18 cellular contexts compared by ENCODE assay signal in genomic region chr9:24218656-24219055, GRCh38.
DNase-seq lines count a peak whose midpoint lies in the region; TF ChIP-seq lines count a peak whose summit lies in the region.
"Had no signal": no experiment of that assay in that cellular context is flagged by ENCODE, and none has a peak within 500 bp of the region (broad histone marks: within the 10 kb centered on the region; RNA-seq: fewer than 3 reads in every experiment).

No MANE protein-coding gene starts in this region.

- H3K23ac ChIP-seq in mesendoderm (ENCODE audit: low read length): no peak overlapping the region

- no peaks in the 10 kb centered on the region for H3K36me3 ChIP-seq in mesendoderm (ENCODE audit: control insufficient read depth, insufficient read depth, low read length)
- H3K36me3 ChIP-seq: SJCRH30 had no signal

- no peak overlapping the region for H4K5ac ChIP-seq in mesendoderm (ENCODE audit: low read length)

- H3K27ac ChIP-seq in mesendoderm (ENCODE audit: low read depth, low read length): no peak overlapping the region
- H3K27ac ChIP-seq: SJCRH30 had no signal

- H3K36me3 Mint-ChIP-seq in HFFc6 (ENCODE audit: low read depth): no peaks in the 10 kb centered on the region
- H3K36me3 Mint-ChIP-seq: IgD-negative memory B cell had no signal

- H2BK15ac ChIP-seq in mesendoderm (replicated peaks; ENCODE audit: low read depth): no peak overlapping the region

- no peak overlapping the region for H3K27ac Mint-ChIP-seq in HFFc6
- H3K27ac Mint-ChIP-seq: IgD-negative memory B cell had no signal

- H3K27me3 Mint-ChIP-seq in HFFc6 (ENCODE audit: insufficient read depth): peaks cover 2% of the 10 kb centered on the region; the same call in 1 of the 2 replicates
- H3K27me3 Mint-ChIP-seq: IgD-negative memory B cell had no signal

- no peak overlapping the region for H3K18ac ChIP-seq in mesendoderm (ENCODE audit: low read length)

- H3K9ac ChIP-seq in mesendoderm (ENCODE audit: low read length): no peak overlapping the region

- H2BK5ac ChIP-seq in mesendoderm (ENCODE audit: low read length): no peak overlapping the region

- H3K4me1 Mint-ChIP-seq in HFFc6 (ENCODE audit: low read depth): no peaks in the 10 kb centered on the region
- H3K4me1 Mint-ChIP-seq: IgD-negative memory B cell had no signal

- no peaks in the 10 kb centered on the region for H3K79me1 ChIP-seq in mesendoderm (ENCODE audit: low read length)

- no peak overlapping the region for H3K4me3 Mint-ChIP-seq in HFFc6
- H3K4me3 Mint-ChIP-seq: IgD-negative memory B cell had no signal

- no peak overlapping the region for H3K56ac ChIP-seq in mesendoderm (ENCODE audit: low read length)

- peaks cover 14% of the 10 kb centered on the region for H3K9me3 Mint-ChIP-seq in HFFc6

- H3K4me3 ChIP-seq in astrocyte of the cerebellum (ENCODE audit: low read depth, low read length) (no peak overlapping the region), mesendoderm (ENCODE audit: low read length) (no peak overlapping the region)
- H3K4me3 ChIP-seq: SJCRH30 had no signal

- H3K79me2 ChIP-seq in mesendoderm (ENCODE audit: control insufficient read depth, insufficient read depth, low read length): no peaks in the 10 kb centered on the region

- DNase-seq in HPDE6-E6E7 (ENCODE audit: extremely low spot score) (peak; percentile 43), NCI-H69 (lab: John Stamatoyannopoulos, UW) (peak; percentile 13), astrocyte of the cerebellum (ENCODE audit: low read depth) (peak; percentile 49), mesendoderm (peak; percentile 10), occipital lobe (lab: John Stamatoyannopoulos, UW) (no peak), HFFc6 (no peak), NCI-H345 treated with DMSO at 0.1 percent for 48 hours (lab: John Stamatoyannopoulos, UW; ENCODE audit: unreplicated experiment) (no peak)
- DNase-seq: C1 segment of cervical spinal cord, DMS79 treated with DMSO at 0.1 percent for 48 hours, GOT3, Karpas-422, MM.1S, NCI-H1105 treated with DMSO at 0.1 percent for 48 hours, NCI-H1694, NCI-H2081 treated with DMSO at 0.1 percent for 48 hours, NCI-H510A treated with DMSO at 0.1 percent for 48 hours had no signal

- H2BK120ac ChIP-seq in mesendoderm (ENCODE audit: low read depth, low read length): no peak overlapping the region

- no peak overlapping the region for H4K8ac ChIP-seq in mesendoderm (ENCODE audit: low read depth, low read length)

- WGBS in mesendoderm (ENCODE audit: extremely low coverage, insufficient coverage, low lambda C conversion rate): no CpG with 5 or more reads among the region's 2 CpGs

- no peaks in the 10 kb centered on the region for H3K4me1 ChIP-seq in mesendoderm (ENCODE audit: control insufficient read depth, low read depth, low read length)
- H3K4me1 ChIP-seq: SJCRH30 had no signal

- H3K4me2 ChIP-seq in mesendoderm (ENCODE audit: low read length): no peak overlapping the region

- TF ChIP-seq CTCF in astrocyte of the cerebellum (IDR thresholded peaks at IDR 0.05; ENCODE audit: low read depth, low read length, missing control alignments): no peak
- TF ChIP-seq CTCF in HFFc6 (IDR thresholded peaks at IDR 0.05): no peak

- no peak overlapping the region for H3K4ac ChIP-seq in mesendoderm (ENCODE audit: low read depth, low read length)

- H2AK5ac ChIP-seq in mesendoderm (ENCODE audit: low read length): no peak overlapping the region

- H3K27me3 ChIP-seq in mesendoderm (ENCODE audit: insufficient read depth, low read length, poor library complexity): no peaks in the 10 kb centered on the region
- H3K27me3 ChIP-seq: SJCRH30 had no signal

- in situ Hi-C loops in astrocyte of the cerebellum (cut with HindIII; ENCODE audit: low sequenced_read_pairs): no loop called here

Comparison
In these comparisons a context has a peak if more than half of its experiments do, and no peak if none do; other contexts are left out.
1. DNase-seq: peak in HPDE6-E6E7 (single experiment), NCI-H69 (single experiment), astrocyte of the cerebellum (single experiment) and mesendoderm (single experiment); none in occipital lobe (single experiment), HFFc6 (single experiment) and NCI-H345 treated with DMSO at 0.1 percent for 48 hours (single experiment).